ENCODE assay signal across 7 cellular contexts in genomic region chr7:100875356-100875751, GRCh38. TPM values are rescaled to one million over a fixed set of nuclear protein-coding genes. Genes with fewer than 3 reads are reported as not detected.
DNase-seq lines count a peak whose midpoint lies in the region; ATAC-seq, FAIRE-seq and TF ChIP-seq lines count a peak whose summit lies in the region.

No MANE protein-coding gene starts in this region.

- peak; percentile 36 for ATAC-seq in body of pancreas

- WGBS in body of pancreas, 2 donors, result 0 to 1% methylated on average over 18 to 35 of the region's 39 CpGs

- peak overlapping the region; percentile 68 to 80 for H3K9ac ChIP-seq in kidney (ENCODE audit: low read length in 2 of 2)

- H3K36me3 Mint-ChIP-seq in stimulated activated naive CD8-positive, alpha-beta T cell treated with anti-CD3 and anti-CD28 coated beads, Interleukin-15, Interleukin-2, amounts not matched to agents 100 ng/mL and 50 ng/mL, for 24 hours (ENCODE audit: low read depth), result peaks cover 70% of the 10 kb centered on the region

- H3K4me3 ChIP-seq in H7 (ENCODE audit: insufficient read depth, low read depth, low read length), result peak overlapping the region; percentile 99
- peak overlapping the region; percentile 69 to 94 for H3K4me3 ChIP-seq in body of pancreas
- H3K4me3 ChIP-seq in kidney (ENCODE audit: low read length in 2 of 2), result peak overlapping the region; percentile 71 to 91

- peak overlapping the region; percentile 99 for H3K27ac Mint-ChIP-seq in stimulated activated naive CD8-positive, alpha-beta T cell treated with anti-CD3 and anti-CD28 coated beads, Interleukin-15, Interleukin-2, amounts not matched to agents 100 ng/mL and 50 ng/mL, for 24 hours

- no peak for TF ChIP-seq CTCF in GM13977 (IDR thresholded peaks at IDR 0.05; ENCODE audit: extremely low read depth, insufficient read depth, missing control alignments)
- no peak for TF ChIP-seq CTCF in body of pancreas (IDR thresholded peaks at IDR 0.05)
- no peak for TF ChIP-seq CTCF in kidney (IDR thresholded peaks at IDR 0.05; ENCODE audit: borderline replicate concordance, extremely low read depth, insufficient read depth)

- no peak for FAIRE-seq in kidney (lab: Jason Lieb, UNC)

- H3K27me3 ChIP-seq in H7 (ENCODE audit: control insufficient read depth, insufficient read depth, low read length) (no peaks in the 10 kb centered on the region), body of pancreas (no peaks in the 10 kb centered on the region)

- H3K4me3 Mint-ChIP-seq in stimulated activated naive CD8-positive, alpha-beta T cell treated with anti-CD3 and anti-CD28 coated beads, Interleukin-15, Interleukin-2, amounts not matched to agents 100 ng/mL and 50 ng/mL, for 24 hours, result peak overlapping the region; percentile 98

- H3K4me1 Mint-ChIP-seq in stimulated activated naive CD8-positive, alpha-beta T cell treated with anti-CD3 and anti-CD28 coated beads, Interleukin-15, Interleukin-2, amounts not matched to agents 100 ng/mL and 50 ng/mL, for 24 hours (ENCODE audit: low read depth), result peaks cover 58% of the 10 kb centered on the region

- H3K36me3 ChIP-seq in H7 (replicated peaks; ENCODE audit: control insufficient read depth, insufficient read depth, low read length) (peaks cover 36% of the 10 kb centered on the region), body of pancreas (replicated peaks in 1 of 2; ENCODE audit: insufficient read depth in 1 of 2, low read depth in 2 of 2) (peaks cover 0 to 11% of the 10 kb centered on the region in 2 donors), kidney (ENCODE audit: control insufficient read depth in 1 of 2, insufficient read depth in 2 of 2, low read length in 2 of 2) (peaks cover 14 to 26% of the 10 kb centered on the region in 2 donors)

- H3K9me3 ChIP-seq in body of pancreas (no peaks in the 10 kb centered on the region), kidney (ENCODE audit: control insufficient read depth in 1 of 2, low read length in 2 of 2) (no peaks in the 10 kb centered on the region)

- TF ChIP-seq POLR2A in body of pancreas (IDR thresholded peaks at IDR 0.05), result no peak

- H3K9me3 Mint-ChIP-seq in stimulated activated naive CD8-positive, alpha-beta T cell treated with anti-CD3 and anti-CD28 coated beads, Interleukin-15, Interleukin-2, amounts not matched to agents 100 ng/mL and 50 ng/mL, for 24 hours, result no peaks in the 10 kb centered on the region

- H3K27ac ChIP-seq in body of pancreas (peak overlapping the region; percentile 79 to 96 (median 89)), kidney (ENCODE audit: low read depth in 2 of 2, low read length in 2 of 2) (peak overlapping the region; percentile 83 to 95)

- H3K27me3 Mint-ChIP-seq in stimulated activated naive CD8-positive, alpha-beta T cell treated with anti-CD3 and anti-CD28 coated beads, Interleukin-15, Interleukin-2, amounts not matched to agents 100 ng/mL and 50 ng/mL, for 24 hours, result no peaks in the 10 kb centered on the region

- in situ Hi-C loops in GM13977 (cut with MboI; ENCODE audit: low pct_unique_long_range_greater_than_20kb, low sequenced_read_pairs, unreplicated experiment), result no loop called here

- DNase-seq in GM13977 (ENCODE audit: low spot score), result peak; percentile 64
- DNase-seq in H7, result no peak
- peak; percentile 29 for DNase-seq in NCI-H1092 (lab: John Stamatoyannopoulos, UW)
- DNase-seq in body of pancreas, result peak in 3 of 4 donors; percentile 47
- DNase-seq in kidney, result no peak
- no peak for DNase-seq in AG08396 (ENCODE audit: low spot score)

- H3K4me1 ChIP-seq in body of pancreas (peaks cover 48% of the 10 kb centered on the region), kidney (ENCODE audit: control insufficient read depth in 1 of 2, insufficient read depth in 1 of 2, low read depth in 1 of 2, low read length in 2 of 2) (peaks cover 11 to 17% of the 10 kb centered on the region in 2 donors)

- intact Hi-C loops in body of pancreas (cut with DNase I) (no loop called here), kidney (cut with DNase I) (no loop called here)

RNA-seq across cellular contexts. Expression of gene SRRT, which starts 0.5 kb away (rescaled TPM):
- total RNA-seq in H7 (2014; rRNA removed; shearing (Covaris generic)), result 82.8 and 101 TPM in 2 replicates
- total RNA-seq in body of pancreas, result 10 to 100 TPM; 54.7 to 60.7 TPM
- 127 TPM for total RNA-seq in kidney
- polyA plus RNA-seq in kidney (ENCODE audit: insufficient read depth, low read depth, low replicate concordance), result 58.2 TPM

RNA-seq across cellular contexts. Expression of gene TRIP6, which starts 8.2 kb away (rescaled TPM):
- 95.7 and 118 TPM in 2 replicates for total RNA-seq in H7 (2014; rRNA removed; shearing (Covaris generic))
- total RNA-seq in body of pancreas, result 10 to 100 TPM; 34.9 to 43.6 TPM
- 74.4 TPM for total RNA-seq in kidney
- polyA plus RNA-seq in kidney (ENCODE audit: insufficient read depth, low read depth, low replicate concordance), result 92.6 TPM

RNA-seq across cellular contexts. Expression of gene UFSP1, which starts 14.2 kb away (rescaled TPM):
- total RNA-seq in H7 (2014; rRNA removed; shearing (Covaris generic)), result 7.7 and 12.2 TPM in 2 replicates
- total RNA-seq in body of pancreas (1 to 10 TPM; 6.2 to 7.9 TPM), kidney (3.4 TPM)
- polyA plus RNA-seq in kidney (ENCODE audit: insufficient read depth, low read depth, low replicate concordance), result 3.8 TPM

RNA-seq across cellular contexts. Expression of gene ACHE, which starts 20.3 kb away (rescaled TPM):
- 17.3 and 19.2 TPM in 2 replicates for total RNA-seq in H7 (2014; rRNA removed; shearing (Covaris generic))
- total RNA-seq in body of pancreas (1 to 10 TPM; 6.2 to 7.3 TPM), kidney (3.6 TPM)
- 1.6 TPM for polyA plus RNA-seq in kidney (ENCODE audit: insufficient read depth, low read depth, low replicate concordance)

RNA-seq across cellular contexts. Expression of gene SLC12A9, which starts 22.8 kb away (rescaled TPM):
- 21.9 and 27.9 TPM in 2 replicates for total RNA-seq in H7 (2014; rRNA removed; shearing (Covaris generic))
- 10 to 100 TPM; 12.7 to 38.9 TPM for total RNA-seq in body of pancreas
- 29.9 TPM for total RNA-seq in kidney
- polyA plus RNA-seq in kidney (ENCODE audit: insufficient read depth, low read depth, low replicate concordance), result 19.7 TPM

Comparison
In these comparisons a context has a peak if more than half of its experiments do, and no peak if none do; other contexts are left out.
1. DNase-seq: peak in GM13977 (single experiment), NCI-H1092 (single experiment) and body of pancreas (3 of 4); none in H7 (single experiment), kidney (single experiment) and AG08396 (single experiment).
2. Peak in every context shown above with its lines, with median percentiles within 50 percentile points of each other: H3K4me3 ChIP-seq.